In genomic region chr6:39294133-39294532, GRCh38 we compare ENCODE assay signal across 20 cellular contexts. TPM values are rescaled to one million over a fixed set of nuclear protein-coding genes. Genes with fewer than 3 reads are reported as not detected.
DNase-seq lines count a peak whose midpoint lies in the region; ATAC-seq, FAIRE-seq and TF ChIP-seq lines count a peak whose summit lies in the region.
"Had no signal": no experiment of that assay in that cellular context is flagged by ENCODE, and none has a peak within 500 bp of the region (broad histone marks: within the 10 kb centered on the region; RNA-seq: fewer than 3 reads in every experiment).

No MANE protein-coding gene starts in this region.

- TF ChIP-seq EP300 in H1 (IDR thresholded peaks at IDR 0.05; ENCODE audit: borderline replicate concordance in 1 of 2, low read depth in 2 of 2, low read length in 2 of 2) = no peak

- intact Hi-C loops in mucosa of descending colon (cut with DNase I, micrococcal nuclease) = no loop called here

- no peak overlapping the region for H2AFZ ChIP-seq in H1 (ENCODE audit: low read length)

- no peaks in the 10 kb centered on the region for H3K79me2 ChIP-seq in H1 (ENCODE audit: control insufficient read depth in 1 of 2, insufficient read depth in 2 of 2, low read length in 2 of 2)

- H3K36me3 ChIP-seq in H1 (ENCODE audit: control insufficient read depth in 2 of 4, insufficient read depth in 4 of 4, low read length in 3 of 4) (no peaks in the 10 kb centered on the region), mucosa of descending colon (ENCODE audit: low read depth) (no peaks in the 10 kb centered on the region)

- H3K27ac ChIP-seq in H1 (ENCODE audit: low read depth, low read length) = no peak overlapping the region; the same call in 1 of the 2 replicates

- no peak overlapping the region; the same call in 1 of the 2 replicates for H4K8ac ChIP-seq in H1 (ENCODE audit: extremely low read depth, insufficient read depth, low read length)

- H3K4me3 ChIP-seq in H1 (ENCODE audit: extremely low read depth in 1 of 4, insufficient read depth in 2 of 4, low read depth in 3 of 4, low read length in 4 of 4) = no peak overlapping the region
- H3K4me3 ChIP-seq in mucosa of descending colon = no peak overlapping the region

- H2BK20ac ChIP-seq in H1 (ENCODE audit: low read length) = peak overlapping the region; percentile 91; the same call in 1 of the 2 replicates

- H3K23me2 ChIP-seq in H1 (ENCODE audit: low read depth, low read length) = no peaks in the 10 kb centered on the region; the same call in 1 of the 2 replicates

- no peaks in the 10 kb centered on the region for H4K20me1 ChIP-seq in H1 (replicated peaks in 1 of 2; ENCODE audit: control insufficient read depth in 1 of 2, insufficient read depth in 2 of 2, low read length in 2 of 2)

- no peak overlapping the region for H2BK120ac ChIP-seq in H1 (replicated peaks; ENCODE audit: low read depth, low read length)

- H2BK12ac ChIP-seq in H1 (ENCODE audit: low read depth, low read length) = peak overlapping the region; percentile 62; the same call in 1 of the 2 replicates

- peak overlapping the region; percentile 76; the same call in 1 of the 2 replicates for H2BK5ac ChIP-seq in H1 (ENCODE audit: low read depth, low read length)

- H3K14ac ChIP-seq in H1 (ENCODE audit: insufficient read length) = no peak overlapping the region

- TF ChIP-seq POLR2A in H1 (IDR thresholded peaks at IDR 0.05; ENCODE audit: control extremely low read depth in 1 of 2, low read depth in 2 of 2, low read length in 2 of 2) = no peak

- no peak for TF ChIP-seq RAD21 in H1 (IDR thresholded peaks at IDR 0.05 in 1 of 2, conservative IDR thresholded peaks at IDR 0.05 in 1 of 2; ENCODE audit: low read depth in 2 of 2, low read length in 2 of 2)

- DNase-seq in EL = peak; percentile 31
- peak; percentile 28 for DNase-seq in MV-4-11 (lab: John Stamatoyannopoulos, UW)
- no peak for DNase-seq in H1 (ENCODE audit: low read depth in 1 of 2, low spot score in 2 of 2)
- DNase-seq in mucosa of descending colon = no peak
- no peak for DNase-seq in NCI-H146 treated with DMSO at 0.1 percent for 48 hours (lab: John Stamatoyannopoulos, UW; ENCODE audit: unreplicated experiment)
- no peak for DNase-seq in stimulated activated CD4-positive, alpha-beta T cell treated with anti-CD3 and anti-CD28 coated beads, Interleukin-15, amount 100 ng/mL, for 24 hours
- DNase-seq in GDM1 (lab: John Stamatoyannopoulos, UW) = no peak
- DNase-seq: DMS79, H9, NCI-H1105, NCI-H187 treated with DMSO at 0.1 percent for 48 hours, NCI-H2171, NCI-H446 treated with DMSO at 0.1 percent for 48 hours, NCI-H748 treated with DMSO at 0.1 percent for 48 hours, PC-3, SK-N-SH had no signal

- H3K4me1 ChIP-seq in H1 (replicated peaks in 1 of 4; ENCODE audit: control insufficient read depth in 3 of 4, insufficient read depth in 4 of 4, low read length in 3 of 4) = peaks cover 0 to 15% (median 11%) of the 10 kb centered on the region in 4 experiments
- no peaks in the 10 kb centered on the region for H3K4me1 ChIP-seq in mucosa of descending colon (ENCODE audit: low read depth)

- no peak for FAIRE-seq in H1 (lab: Jason Lieb, UNC)

- H2AK5ac ChIP-seq in H1 (ENCODE audit: low read depth, low read length) = no peak overlapping the region

- H3K56ac ChIP-seq in H1 (replicated peaks; ENCODE audit: insufficient read length, low read depth, low read length) = no peak overlapping the region

- no peak for TF ChIP-seq CTCF in H1 (IDR thresholded peaks at IDR 0.05; ENCODE audit: control extremely low read depth in 1 of 3, insufficient read depth in 1 of 3, low read depth in 1 of 3, low read length in 3 of 3)
- TF ChIP-seq CTCF in mucosa of descending colon (IDR thresholded peaks at IDR 0.05) = no peak

- H3K4ac ChIP-seq in H1 (replicated peaks; ENCODE audit: insufficient read length, low read depth, low read length) = no peak overlapping the region

- peak overlapping the region; percentile 9 for H4K91ac ChIP-seq in H1 (replicated peaks; ENCODE audit: insufficient read length, low read length)

- H3K4me2 ChIP-seq in H1 (ENCODE audit: insufficient read depth in 1 of 2, low read depth in 2 of 2, low read length in 2 of 2) = no peak overlapping the region
- H3K4me2 ChIP-seq: SK-N-SH had no signal

- no peak overlapping the region for H3K9ac ChIP-seq in H1 (replicated peaks in 1 of 4; ENCODE audit: extremely low read depth in 1 of 4, low read depth in 3 of 4, low read length in 3 of 4)
- H3K9ac ChIP-seq: SK-N-SH had no signal

- H4K5ac ChIP-seq in H1 (ENCODE audit: insufficient read length, low read depth, low read length) = no peak overlapping the region

- no peaks in the 10 kb centered on the region for H3K9me3 ChIP-seq in H1 (ENCODE audit: insufficient read depth in 2 of 2, low read depth in 1 of 2, low read length in 1 of 2)
- no peaks in the 10 kb centered on the region for H3K9me3 ChIP-seq in mucosa of descending colon
- H3K9me3 ChIP-seq: SK-N-SH had no signal

- no peak overlapping the region for H3K23ac ChIP-seq in H1 (ENCODE audit: insufficient read length)

- no peaks in the 10 kb centered on the region for H3K79me1 ChIP-seq in H1 (ENCODE audit: low read depth, low read length)

- 94% methylated on average over 5 of the region's 5 CpGs; no CpG with 5 or more reads in 1 of the 2 experiments for WGBS in H1 (ENCODE audit: extremely low coverage in 1 of 2, insufficient coverage in 1 of 2, insufficient read length in 1 of 2, insufficient replicate concordance in 2 of 2, low coverage in 1 of 2, low lambda C conversion rate in 2 of 2, missing lambda C conversion rate in 1 of 2), 2 experiments

- peaks cover 0 to 9% (median 1%) of the 10 kb centered on the region in 4 experiments; a peak in 3 of 7 replicates for H3K27me3 ChIP-seq in H1 (replicated peaks in 1 of 4; ENCODE audit: control insufficient read depth in 3 of 4, extremely low read depth in 1 of 4, insufficient read depth in 3 of 4, low read length in 3 of 4)

- CTCF ChIA-PET in H1 (lab: Charles Lee; ENCODE audit: partially characterized antibody) = interaction anchor here (0.9 to 47.4 kb wide), 4 partner anchors 9 to 135 kb away, joined by 3 to 1738 read pairs (median 4); partner anchors contain the start of gene KCNK5

- POLR2A ChIA-PET in H1 (lab: Charles Lee; ENCODE audit: partially characterized antibody) = no interaction called here

- peak overlapping the region; percentile 78 for H3K18ac ChIP-seq in H1 (ENCODE audit: extremely low read depth, low read length)

- ATAC-seq in mucosa of descending colon = peak; percentile 18
- ATAC-seq in GM18870 (IDR thresholded peaks at IDR 0.05; ENCODE audit: unreplicated experiment) = no peak
- ATAC-seq: PC-3, Right ventricle myocardium inferior had no signal

- peak overlapping the region; percentile 89 for H2BK15ac ChIP-seq in H1 (ENCODE audit: low read length)

TF ChIP-seq in H1, 55 proteins besides CTCF, POLR2A, EP300 and RAD21 (continues in another document):
- TF ChIP-seq GTF2F1 (IDR thresholded peaks at IDR 0.05; ENCODE audit: borderline replicate concordance, low read depth, low read length) (no peak), ATF3 (IDR thresholded peaks at IDR 0.05; ENCODE audit: insufficient read depth, low read depth, low read length) (no peak), KDM4A (IDR thresholded peaks at IDR 0.05; ENCODE audit: low read depth, low read length, severe bottlenecking) (no peak), POLR2AphosphoS5 (IDR thresholded peaks at IDR 0.05; ENCODE audit: low read depth, low read length) (no peak), JUND (IDR thresholded peaks at IDR 0.05; ENCODE audit: low read length) (no peak), KDM5A (IDR thresholded peaks at IDR 0.05; ENCODE audit: low read length) (no peak), RBBP5 (IDR thresholded peaks at IDR 0.05; ENCODE audit: borderline replicate concordance, low read depth, low read length) (no peak), HDAC2 (IDR thresholded peaks at IDR 0.05; ENCODE audit: borderline replicate concordance in 1 of 2, low read depth in 2 of 2, low read length in 2 of 2) (no peak), PHF8 (conservative IDR thresholded peaks at IDR 0.05; ENCODE audit: low read depth, low read length) (no peak), SP2 (IDR thresholded peaks at IDR 0.05; ENCODE audit: low read length) (no peak), EGR1 (IDR thresholded peaks at IDR 0.05; ENCODE audit: borderline replicate concordance, low read depth, low read length) (no peak), BRCA1 (IDR thresholded peaks at IDR 0.05; ENCODE audit: low read depth, low read length) (no peak), BCL11A (IDR thresholded peaks at IDR 0.05; ENCODE audit: low read depth in 2 of 2, low read length in 2 of 2) (no peak), MAX (IDR thresholded peaks at IDR 0.05) (no peak)

RNA-seq across cellular contexts. Expression of gene KCNK17, which starts 20.1 kb away (rescaled TPM):
- 2.9 and 3.0 TPM in 2 replicates for total RNA-seq in H1 (2021; fragmentation: NEBNext Ultra II Directional; extraction: Animal tissue kit (Norgen Biotek cat#: 25700))
- 3.4 and 3.8 TPM in 2 replicates for polyA plus RNA-seq in H1 (2011; rRNA removed)
- polyA plus RNA-seq in H1 (2011; cell fraction: cytosol; rRNA removed) = 3.5 TPM
- 8.8 TPM for polyA plus RNA-seq in H1 (2011; cell fraction: nucleus; rRNA removed)
- polyA plus RNA-seq in H1 (2012, experiment 1 of 2) = 3.5 to 5.5 TPM (median 4.0 TPM) in 4 replicates
- 2.8 TPM for polyA plus RNA-seq in H1 (2012, experiment 2 of 2)
- polyA plus RNA-seq in H1 (2013, experiment 1 of 2) = 3.1 TPM
- polyA plus RNA-seq in H1 (2013, experiment 2 of 2) = 3.1 TPM
- 1.2 and 2.0 TPM in 2 replicates for polyA minus RNA-seq in H1 (2011; rRNA and poly(A)+ RNA removed)
- 2.1 TPM for polyA minus RNA-seq in H1 (2011; cell fraction: cytosol; rRNA and poly(A)+ RNA removed)
- polyA minus RNA-seq in H1 (2011; cell fraction: nucleus; rRNA and poly(A)+ RNA removed) = 3.5 TPM
- under 1 TPM in 2 of 3 donors, not detected in 1; 0.24 to 0.63 TPM for total RNA-seq in mucosa of descending colon
- total RNA-seq: A673, PC-3, Right ventricle myocardium inferior had no signal
- polyA plus RNA-seq: SK-N-SH had no signal

RNA-seq across cellular contexts. Expression of gene KCNK16, which starts 28.4 kb away (rescaled TPM):
- not detected in 2 replicates for total RNA-seq in H1 (2021; fragmentation: NEBNext Ultra II Directional; extraction: Animal tissue kit (Norgen Biotek cat#: 25700))
- polyA plus RNA-seq in H1 (2011; rRNA removed) = not detected in 2 replicates
- polyA plus RNA-seq in H1 (2011; cell fraction: cytosol; rRNA removed) = not detected
- polyA plus RNA-seq in H1 (2011; cell fraction: nucleus; rRNA removed) = not detected
- not detected in 4 replicates for polyA plus RNA-seq in H1 (2012, experiment 1 of 2)
- not detected for polyA plus RNA-seq in H1 (2012, experiment 2 of 2)
- not detected for polyA plus RNA-seq in H1 (2013, experiment 1 of 2)
- not detected for polyA plus RNA-seq in H1 (2013, experiment 2 of 2)
- polyA minus RNA-seq in H1 (2011; rRNA and poly(A)+ RNA removed) = not detected in 2 replicates
- polyA minus RNA-seq in H1 (2011; cell fraction: cytosol; rRNA and poly(A)+ RNA removed) = not detected
- not detected for polyA minus RNA-seq in H1 (2011; cell fraction: nucleus; rRNA and poly(A)+ RNA removed)
- not detected for total RNA-seq in mucosa of descending colon
- total RNA-seq: A673, H9, HT-29, PC-3, Right ventricle myocardium inferior had no signal
- polyA plus RNA-seq: SK-N-SH had no signal

Comparison
In these comparisons a context has a peak if more than half of its experiments do, and no peak if none do; other contexts are left out.
1. DNase-seq: peak in EL (single experiment) and MV-4-11 (single experiment); none in H1 (0 of 2), mucosa of descending colon (0 of 3), NCI-H146 treated with DMSO at 0.1 percent for 48 hours (single experiment), stimulated activated CD4-positive, alpha-beta T cell treated with anti-CD3 and anti-CD28 coated beads, Interleukin-15, amount 100 ng/mL, for 24 hours (single experiment) and GDM1 (single experiment).